Comparison of ENCODE assay signal across 43 cellular contexts in genomic region chr16:8882725-8883377, GRCh38. TPM values are rescaled to one million over a fixed set of nuclear protein-coding genes. Genes with fewer than 3 reads are reported as not detected.
"Had no signal": no experiment of that assay in that cellular context is flagged by ENCODE, and none has a peak within 500 bp of the region (broad histone marks: within the 10 kb centered on the region; RNA-seq: fewer than 3 reads in every experiment).

No MANE protein-coding gene starts in this region.

- H3K27ac Mint-ChIP-seq: activated CD4-positive, alpha-beta memory T cell treated with anti-CD3 and anti-CD28 coated beads for 36 hours; activated CD4-positive, alpha-beta T cell treated with anti-CD3 and anti-CD28 coated beads, Interleukin-2, amount 10 ng/mL, durations not matched to agents 24 days and 14 days; activated naive CD4-positive, alpha-beta T cell treated with anti-CD3 and anti-CD28 coated beads for 36 hours; activated naive CD8-positive, alpha-beta T cell treated with anti-CD3 and anti-CD28 coated beads for 36 hours; activated T-helper 1 cell treated with anti-CD3 and anti-CD28 coated beads, Interleukin-12 subunit alpha, Interleukin-12 subunit beta, Interleukin-2, Interleukin-4 antibody, amounts not matched to agents 30 ng/mL and 10 ng/mL and 1 ng/mL, durations not matched to agents 14 hours and 24 hours and 36 hours; brain; immature natural killer cell; natural killer cell treated with Interleukin-12 subunit alpha and Interleukin-12 subunit beta and Interleukin-15 and Interleukin-18, amount 100 ng/mL, for 72 hours; type B pancreatic cell had no signal

- H3K4me3 Mint-ChIP-seq: activated CD4-positive, alpha-beta memory T cell treated with anti-CD3 and anti-CD28 coated beads for 36 hours; activated CD4-positive, alpha-beta T cell treated with anti-CD3 and anti-CD28 coated beads, Interleukin-2, amount 10 ng/mL, durations not matched to agents 24 days and 14 days; activated naive CD4-positive, alpha-beta T cell treated with anti-CD3 and anti-CD28 coated beads for 36 hours; activated naive CD8-positive, alpha-beta T cell treated with anti-CD3 and anti-CD28 coated beads for 36 hours; activated T-helper 1 cell treated with anti-CD3 and anti-CD28 coated beads, Interleukin-12 subunit alpha, Interleukin-12 subunit beta, Interleukin-2, Interleukin-4 antibody, amounts not matched to agents 30 ng/mL and 10 ng/mL and 1 ng/mL, durations not matched to agents 14 hours and 24 hours and 36 hours; brain; immature natural killer cell; natural killer cell treated with Interleukin-12 subunit alpha and Interleukin-12 subunit beta and Interleukin-15 and Interleukin-18, amount 100 ng/mL, for 72 hours; T-helper 17 cell; type B pancreatic cell had no signal

- H3K9me3 Mint-ChIP-seq: activated CD4-positive, alpha-beta memory T cell treated with anti-CD3 and anti-CD28 coated beads for 36 hours; activated CD4-positive, alpha-beta T cell treated with anti-CD3 and anti-CD28 coated beads, Interleukin-2, amount 10 ng/mL, durations not matched to agents 24 days and 14 days; activated naive CD4-positive, alpha-beta T cell treated with anti-CD3 and anti-CD28 coated beads for 36 hours; activated naive CD8-positive, alpha-beta T cell treated with anti-CD3 and anti-CD28 coated beads for 36 hours; activated T-helper 1 cell treated with anti-CD3 and anti-CD28 coated beads, Interleukin-12 subunit alpha, Interleukin-12 subunit beta, Interleukin-2, Interleukin-4 antibody, amounts not matched to agents 30 ng/mL and 10 ng/mL and 1 ng/mL, durations not matched to agents 14 hours and 24 hours and 36 hours; immature natural killer cell; natural killer cell treated with Interleukin-12 subunit alpha and Interleukin-12 subunit beta and Interleukin-15 and Interleukin-18, amount 100 ng/mL, for 72 hours; type B pancreatic cell had no signal

- DNase-seq: activated CD4-positive, alpha-beta memory T cell treated with anti-CD3 and anti-CD28 coated beads for 36 hours; activated CD4-positive, alpha-beta T cell treated with anti-CD3 and anti-CD28 coated beads, Interleukin-2, amount 10 ng/mL, durations not matched to agents 24 days and 14 days; activated CD4-positive, CD25-positive, alpha-beta regulatory T cell treated with anti-CD3 and anti-CD28 coated beads, Interleukin-2, amount 50 U/mL, for 72 hours; activated CD8-positive, alpha-beta memory T cell treated with anti-CD3 and anti-CD28 coated beads, Interleukin-2, amount 50 U/mL, for 4 hours; activated effector memory CD4-positive, alpha-beta T cell treated with anti-CD3 and anti-CD28 coated beads, Interleukin-2, amount 50 U/mL, for 16 hours; activated naive CD4-positive, alpha-beta T cell treated with anti-CD3 and anti-CD28 coated beads for 36 hours; activated naive CD8-positive, alpha-beta T cell treated with anti-CD3 and anti-CD28 coated beads for 36 hours; activated T-cell treated with anti-CD3 and anti-CD28 coated beads, Interleukin-2, amount 50 U/mL, for 1 hour; adrenal gland; cortex of kidney; foreskin fibroblast; head of caudate nucleus; hypothalamus; immature natural killer cell; nucleus accumbens; sigmoid colon; stimulated activated CD4-positive, alpha-beta T cell treated with anti-CD3 and anti-CD28 coated beads, Interleukin-15, amount 100 ng/mL, for 24 hours; stimulated activated CD4-positive, alpha-beta T cell treated with anti-CD3 and anti-CD28 coated beads, Interleukin-2, amount 100 ng/mL, for 24 hours; stimulated activated naive CD8-positive, alpha-beta T cell treated with anti-CD3 and anti-CD28 coated beads, Interleukin-15, Interleukin-2, amounts not matched to agents 100 U/mL and 50 U/mL, for 24 hours; T-helper 17 cell; T1000 had no signal

- H3K27me3 ChIP-seq: adrenal gland, cardiac muscle cell, vagina had no signal

- H3K9me3 ChIP-seq: adrenal gland, mucosa of descending colon, sigmoid colon, thoracic aorta, vagina had no signal

- ATAC-seq: esophagus mucosa; left lobe of liver; mucosa of descending colon; natural killer cell treated with Interleukin-12 subunit alpha and Interleukin-12 subunit beta and Interleukin-15 and Interleukin-18, amount 100 ng/mL, for 72 hours; SK-N-SH treated with all-trans-retinoic acid at 6 μM for 48 hours; stimulated activated naive CD8-positive, alpha-beta T cell treated with anti-CD3 and anti-CD28 coated beads, Interleukin-15, Interleukin-2, amounts not matched to agents 100 U/mL and 50 U/mL, for 24 hours; T-helper 17 cell had no signal

- H3K36me3 ChIP-seq: adrenal gland, cardiac muscle cell, sigmoid colon, thoracic aorta, vagina had no signal

- H3K4me2 ChIP-seq: smooth muscle cell had no signal

- H3K27ac ChIP-seq: adrenal gland, cardiac muscle cell, sigmoid colon, thoracic aorta, vagina had no signal

- H3K4me3 ChIP-seq: adrenal gland, cardiac muscle cell, lung, mucosa of descending colon, sigmoid colon, smooth muscle cell, thoracic aorta, vagina had no signal

- H3K36me3 Mint-ChIP-seq: activated naive CD8-positive, alpha-beta T cell treated with anti-CD3 and anti-CD28 coated beads for 36 hours; natural killer cell treated with Interleukin-12 subunit alpha and Interleukin-12 subunit beta and Interleukin-15 and Interleukin-18, amount 100 ng/mL, for 72 hours had no signal

- H3K27me3 Mint-ChIP-seq: brain; natural killer cell treated with Interleukin-12 subunit alpha and Interleukin-12 subunit beta and Interleukin-15 and Interleukin-18, amount 100 ng/mL, for 72 hours; progenitor cell of endocrine pancreas; type B pancreatic cell had no signal

RNA-seq across cellular contexts. Expression of gene LITAFD, which starts 0.7 kb away (rescaled TPM):
- total RNA-seq: activated CD4-positive, alpha-beta memory T cell treated with anti-CD3 and anti-CD28 coated beads for 36 hours; activated CD4-positive, alpha-beta T cell treated with anti-CD3 and anti-CD28 coated beads, Interleukin-2, amount 10 ng/mL, durations not matched to agents 24 days and 14 days; activated CD8-positive, alpha-beta memory T cell treated with anti-CD3 and anti-CD28 coated beads for 36 hours; activated naive CD4-positive, alpha-beta T cell treated with anti-CD3 and anti-CD28 coated beads for 36 hours; activated naive CD8-positive, alpha-beta T cell treated with anti-CD3 and anti-CD28 coated beads for 36 hours; activated T-helper 1 cell treated with anti-CD3 and anti-CD28 coated beads, Interleukin-12 subunit alpha, Interleukin-12 subunit beta, Interleukin-2, Interleukin-4 antibody, amounts not matched to agents 30 ng/mL and 10 ng/mL and 1 ng/mL, durations not matched to agents 14 hours and 24 hours and 36 hours; adrenal gland; aorta; cardiac muscle cell; cerebellum; endothelial cell of umbilical vein; esophagus mucosa; kidney; left lobe of liver; lung; mesenteric fat pad; mucosa of descending colon; myocyte; natural killer cell treated with Interleukin-12 subunit alpha and Interleukin-12 subunit beta and Interleukin-15 and Interleukin-18, amount 100 ng/mL, for 72 hours; progenitor cell of endocrine pancreas; renal cortical epithelial cell; sigmoid colon; smooth muscle cell; thoracic aorta; vagina had no signal
- polyA plus RNA-seq: adrenal gland, aorta, endothelial cell of umbilical vein, immature natural killer cell, lung, sigmoid colon, smooth muscle cell had no signal
